ENCODE assay signal across 28 cellular contexts in the genomic region with DNA sequence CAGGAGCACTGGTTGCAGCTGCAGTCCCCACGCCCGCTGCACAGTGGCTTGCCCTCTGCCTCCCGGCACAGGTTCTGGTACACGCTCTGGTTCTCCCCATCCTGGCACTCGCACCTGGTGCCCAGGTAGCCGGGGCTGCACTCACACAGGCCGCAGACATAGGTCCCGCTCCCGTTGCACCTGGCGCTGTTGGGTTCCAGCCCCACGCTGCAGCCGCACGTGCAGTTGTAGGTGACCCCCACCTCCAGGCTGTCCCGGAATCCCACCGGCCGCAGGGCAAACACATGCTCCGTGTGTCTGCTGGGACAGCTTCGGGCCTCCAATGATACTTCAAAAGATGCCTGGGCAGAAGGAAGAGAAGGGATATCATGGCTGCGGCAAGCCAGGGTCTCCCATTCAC.
A peak's percentile ranks its signal among the peaks of the same experiment; 100 is the strongest.
DNase-seq lines count a peak whose midpoint lies in the region; ATAC-seq, FAIRE-seq and TF ChIP-seq lines count a peak whose summit lies in the region.
"Had no signal": no experiment of that assay in that cellular context is flagged by ENCODE, and none has a peak within 500 bp of the region (broad histone marks: within the 10 kb centered on the region; RNA-seq: fewer than 3 reads in every experiment).

No MANE protein-coding gene starts in this region.

- H2BK5ac ChIP-seq in neuronal stem cell (ENCODE audit: low read length) = no peak overlapping the region

- H3K4me2 ChIP-seq in HepG2 (ENCODE audit: low read depth, low read length) = no peak overlapping the region
- no peak overlapping the region for H3K4me2 ChIP-seq in neuronal stem cell (ENCODE audit: insufficient read depth, low read length, poor library complexity, severe bottlenecking)
- H3K4me2 ChIP-seq: BLaER1 had no signal

- WGBS in HepG2 (ENCODE audit: low lambda C conversion rate) = 93% methylated on average over 8 of the region's 19 CpGs
- no CpG with 5 or more reads among the region's 19 CpGs for WGBS in right lobe of liver (ENCODE audit: insufficient coverage, low coverage, low lambda C conversion rate, missing lambda C conversion rate)
- 85 to 96% methylated on average over 14 to 19 of the region's 19 CpGs for WGBS in endodermal cell (ENCODE audit: insufficient coverage in 1 of 2, insufficient read length in 1 of 2), 2 experiments
- WGBS in neuronal stem cell (ENCODE audit: extremely low coverage in 2 of 2, insufficient read length in 2 of 2, insufficient replicate concordance in 1 of 2), 2 donors = no CpG with 5 or more reads among the region's 19 CpGs

- H3K27ac ChIP-seq in HepG2 (ENCODE audit: extremely low read length, insufficient read depth, low read length) (no peak overlapping the region), right lobe of liver (no peak overlapping the region), endodermal cell (ENCODE audit: low read depth, low read length) (no peak overlapping the region), neuronal stem cell (replicated peaks; ENCODE audit: low read length) (no peak overlapping the region)
- H3K27ac ChIP-seq: BLaER1 had no signal

- H3K9ac ChIP-seq in HepG2 (ENCODE audit: insufficient read depth, low read depth, low read length) = no peak overlapping the region
- H3K9ac ChIP-seq in endodermal cell (ENCODE audit: extremely low read depth, low read length, poor library complexity, severe bottlenecking) = no peak overlapping the region
- no peak overlapping the region for H3K9ac ChIP-seq in neuronal stem cell (ENCODE audit: low read depth, low read length, poor library complexity)
- H3K9ac ChIP-seq: BLaER1 had no signal

- intact Hi-C loops in HepG2 (cut with micrococcal nuclease; ENCODE audit: unreplicated experiment) = no loop called here
- intact Hi-C loops in right lobe of liver (cut with DNase I) = no loop called here

- H2BK12ac ChIP-seq in neuronal stem cell (ENCODE audit: low read length) = no peak overlapping the region

- H3K18ac ChIP-seq in neuronal stem cell (ENCODE audit: low read length) = peak overlapping the region; percentile 60

- peaks cover 3% of the 10 kb centered on the region for H3K4me1 Mint-ChIP-seq in endodermal cell
- H3K4me1 Mint-ChIP-seq: CD4-positive, alpha-beta memory T cell; CD4-positive, CD25-positive, alpha-beta regulatory T cell; CD8-positive, alpha-beta memory T cell had no signal

- H3K9me3 Mint-ChIP-seq in endodermal cell = no peaks in the 10 kb centered on the region
- H3K9me3 Mint-ChIP-seq: CD14-positive monocyte; CD4-positive, CD25-positive, alpha-beta regulatory T cell; CD8-positive, alpha-beta memory T cell had no signal

- no peak overlapping the region for H2BK120ac ChIP-seq in neuronal stem cell (ENCODE audit: low read depth, low read length)

- BruUV-seq in HepG2 (replicated peaks; lab: Mats Ljungman, UMichigan) = no TSS peak

- H2AK5ac ChIP-seq in neuronal stem cell (ENCODE audit: low read depth, low read length) = no peak overlapping the region

- H3K36me3 ChIP-seq in HepG2 (replicated peaks in 1 of 2; ENCODE audit: control insufficient read depth in 1 of 2, insufficient read depth in 2 of 2, low read length in 2 of 2) (peaks cover 35 to 75% of the 10 kb centered on the region in 2 experiments), right lobe of liver (peaks cover 0 to 23% (median 1%) of the 10 kb centered on the region in 4 donors), endodermal cell (ENCODE audit: control insufficient read depth, insufficient read depth, low read length) (peaks cover 95% of the 10 kb centered on the region), neuronal stem cell (replicated peaks in 1 of 2; ENCODE audit: control insufficient read depth in 2 of 2, insufficient read depth in 2 of 2, low read length in 2 of 2) (peaks cover 0 to 21% of the 10 kb centered on the region in 2 donors)
- H3K36me3 ChIP-seq: BLaER1 had no signal

- H3K27ac Mint-ChIP-seq in endodermal cell = peak overlapping the region; percentile 44
- H3K27ac Mint-ChIP-seq: CD4-positive, CD25-positive, alpha-beta regulatory T cell; CD8-positive, alpha-beta memory T cell had no signal

- no peak for TF ChIP-seq RAD21 in HepG2 (CRISPR knock-in tag; IDR thresholded peaks at IDR 0.05)

- no peak overlapping the region for H3K23ac ChIP-seq in neuronal stem cell (ENCODE audit: low read depth, low read length, poor library complexity)

- H2BK15ac ChIP-seq in neuronal stem cell (ENCODE audit: low read length) = no peak overlapping the region

- no peak for TF ChIP-seq POLR2A in HepG2 (IDR thresholded peaks at IDR 0.05; ENCODE audit: insufficient read depth in 1 of 2, low read depth in 2 of 2, low read length in 2 of 2)
- TF ChIP-seq POLR2A in right lobe of liver (IDR thresholded peaks at IDR 0.05) = no peak

- CTCF ChIA-PET in HepG2 (lab: Yijun Ruan, JAX; ENCODE audit: low intra/inter-chr PET ratio, low total read pairs) = no interaction called here

- H4K8ac ChIP-seq in neuronal stem cell (ENCODE audit: low read depth, low read length) = no peak overlapping the region

- H3K4me3 Mint-ChIP-seq in endodermal cell = no peak overlapping the region
- H3K4me3 Mint-ChIP-seq: CD14-positive monocyte; CD4-positive, alpha-beta memory T cell; CD4-positive, CD25-positive, alpha-beta regulatory T cell; CD8-positive, alpha-beta memory T cell had no signal

- no peak for TF ChIP-seq EP300 in HepG2 (IDR thresholded peaks at IDR 0.05; ENCODE audit: low read depth in 2 of 2, low read length in 2 of 2)
- TF ChIP-seq EP300 in HepG2 (CRISPR knock-in tag; IDR thresholded peaks at IDR 0.05; ENCODE audit: borderline replicate concordance) = no peak

- H3K9me3 ChIP-seq in HepG2 (ENCODE audit: low read length) (no peaks in the 10 kb centered on the region), right lobe of liver (no peaks in the 10 kb centered on the region), endodermal cell (ENCODE audit: control insufficient read depth, low read length) (peaks cover 24% of the 10 kb centered on the region), neuronal stem cell (replicated peaks in 1 of 2; ENCODE audit: control insufficient read depth in 2 of 2, insufficient read depth in 1 of 2, low read depth in 1 of 2, low read length in 2 of 2) (no peaks in the 10 kb centered on the region)
- H3K9me3 ChIP-seq: BE2C, BLaER1 had no signal

- no peaks in the 10 kb centered on the region for H3K79me2 ChIP-seq in HepG2 (ENCODE audit: insufficient read depth, low read length)

- peaks cover 80% of the 10 kb centered on the region for H3K36me3 Mint-ChIP-seq in endodermal cell (ENCODE audit: low read depth)
- H3K36me3 Mint-ChIP-seq: CD14-positive monocyte; CD4-positive, alpha-beta memory T cell; CD4-positive, CD25-positive, alpha-beta regulatory T cell; CD8-positive, alpha-beta memory T cell had no signal

- no peak for DNase-seq in HepG2 (ENCODE audit: low spot score)
- no peak for DNase-seq in right lobe of liver
- DNase-seq in endodermal cell = peak; percentile 23
- no peak for DNase-seq in neuronal stem cell (ENCODE audit: low spot score)
- no peak for DNase-seq in activated naive CD4-positive, alpha-beta T cell treated with Interleukin-2 at 50 U/mL for 16 hours
- no peak for DNase-seq in frontal cortex (ENCODE audit: low spot score in 2 of 2)
- no peak for DNase-seq in NCI-H2196 (lab: John Stamatoyannopoulos, UW; ENCODE audit: unreplicated experiment)
- DNase-seq: 8988T; ACHN; BE2C; C1 segment of cervical spinal cord; CD4-positive, alpha-beta memory T cell; CD4-positive, CD25-positive, alpha-beta regulatory T cell; CD8-positive, alpha-beta memory T cell; COR-L47; DMS 273 treated with DMSO at 0.1 percent for 48 hours; DMS153; DMS53; DMS79; DND-41; EL; GDM1 had no signal

- TF ChIP-seq CTCF in HepG2 (CRISPR knock-in tag; IDR thresholded peaks at IDR 0.05) (no peak), right lobe of liver (IDR thresholded peaks at IDR 0.05) (no peak), endodermal cell (conservative IDR thresholded peaks at IDR 0.05) (no peak)

- no peaks in the 10 kb centered on the region; a peak in 1 of 5 replicates for H3K27me3 ChIP-seq in HepG2 (ENCODE audit: control insufficient read depth in 1 of 2, insufficient read depth in 2 of 2, low read length in 2 of 2)
- no peaks in the 10 kb centered on the region for H3K27me3 ChIP-seq in right lobe of liver
- no peaks in the 10 kb centered on the region for H3K27me3 ChIP-seq in endodermal cell (ENCODE audit: control insufficient read depth, insufficient read depth, low read length, poor library complexity, severe bottlenecking)
- no peaks in the 10 kb centered on the region for H3K27me3 ChIP-seq in neuronal stem cell (ENCODE audit: control insufficient read depth in 3 of 3, insufficient read depth in 3 of 3, low read depth in 1 of 3, low read length in 3 of 3)
- H3K27me3 ChIP-seq: BE2C, BLaER1 had no signal

- H2AFZ ChIP-seq in HepG2 (ENCODE audit: low read length) (no peak overlapping the region), neuronal stem cell (ENCODE audit: low read length) (no peak overlapping the region)

- H3K14ac ChIP-seq in neuronal stem cell (ENCODE audit: low read length) = no peak overlapping the region

- H3K4me1 ChIP-seq in HepG2 (ENCODE audit: insufficient read depth, low read length) = peaks cover 14% of the 10 kb centered on the region
- peaks cover 0 to 21% (median 9%) of the 10 kb centered on the region in 4 donors for H3K4me1 ChIP-seq in right lobe of liver
- no peaks in the 10 kb centered on the region for H3K4me1 ChIP-seq in endodermal cell (ENCODE audit: control insufficient read depth, insufficient read depth, low read length)
- peaks cover 5 to 8% of the 10 kb centered on the region in 2 donors for H3K4me1 ChIP-seq in neuronal stem cell (ENCODE audit: control insufficient read depth in 2 of 2, insufficient read depth in 1 of 2, low read depth in 1 of 2, low read length in 2 of 2)

- in situ Hi-C loops in HepG2 (cut with HindIII; ENCODE audit: extremely low pct_ligation_motif_present, low pct_unique_long_range_greater_than_20kb) = no loop called here

- peak overlapping the region; percentile 14 for H4K91ac ChIP-seq in neuronal stem cell (ENCODE audit: low read depth, low read length, poor library complexity)

- no peaks in the 10 kb centered on the region for H3K79me1 ChIP-seq in neuronal stem cell (ENCODE audit: low read depth, low read length)

- no peaks in the 10 kb centered on the region for H3K27me3 Mint-ChIP-seq in endodermal cell (ENCODE audit: insufficient read depth)

- H4K20me1 ChIP-seq in HepG2 (ENCODE audit: insufficient read depth, low read length) = no peaks in the 10 kb centered on the region
- H4K20me1 ChIP-seq: BLaER1 had no signal

- ATAC-seq in HepG2 (no peak), right lobe of liver (no peak)
- ATAC-seq: GM12878 had no signal

- H3K4me3 ChIP-seq in HepG2 (replicated peaks in 1 of 3; ENCODE audit: insufficient read depth in 1 of 3, low read depth in 2 of 3, low read length in 3 of 3) (no peak overlapping the region), right lobe of liver (no peak overlapping the region), endodermal cell (ENCODE audit: low read length) (no peak overlapping the region), neuronal stem cell (ENCODE audit: low read length in 2 of 2) (peak overlapping the region in 1 of 2 donors; percentile 12)
- H3K4me3 ChIP-seq: BLaER1, GM12878 had no signal

- POLR2A ChIA-PET in HepG2 (lab: Yijun Ruan, JAX) = interaction anchor here (0.8 kb wide), 1 partner anchor 39 kb away, joined by 3 read pairs; no protein-coding TSS in a partner anchor

- no peak overlapping the region for H3K4ac ChIP-seq in neuronal stem cell (ENCODE audit: low read length)

- FAIRE-seq in HepG2 (lab: Jason Lieb, UNC) = no peak
- FAIRE-seq in frontal cortex (lab: Jason Lieb, UNC) = no peak
- FAIRE-seq: A204.1, GM12878, GM12892, GM18507 had no signal
